Comparison of ENCODE assay signal across 27 cellular contexts in genomic region chr11:6336293-6336692, GRCh38.
"Had no signal": no experiment of that assay in that cellular context is flagged by ENCODE, and none has a peak within 500 bp of the region (broad histone marks: within the 10 kb centered on the region; RNA-seq: fewer than 3 reads in every experiment).

No MANE protein-coding gene starts in this region.

- H3K36me3 ChIP-seq: suprapubic skin, thyroid gland, transverse colon, upper lobe of left lung, upper lobe of right lung, uterus, vagina had no signal

- H3K9me3 ChIP-seq: stomach, suprapubic skin, testis, thoracic aorta, thyroid gland, tibial artery, tibial nerve, transverse colon, upper lobe of left lung, upper lobe of right lung, uterus, vagina had no signal

- ATAC-seq: stimulated activated effector memory CD8-positive, alpha-beta T cell treated with anti-CD3 and anti-CD28 coated beads, Interleukin-12 subunit alpha, Interleukin-12 subunit beta, amount 100 ng/mL, for 72 hours; stimulated activated memory B cell treated with anti-CD40 and anti-IgM and Interleukin-4, amounts not matched to agents 10 μg/mL and 1 μg/mL and 100 μg/mL, for 72 hours; stimulated activated naive B cell treated with anti-CD40 and anti-IgM and Interleukin-4, amounts not matched to agents 10 μg/mL and 1 μg/mL and 100 μg/mL, for 72 hours; stimulated activated naive CD8-positive, alpha-beta T cell treated with anti-CD3 and anti-CD28 coated beads, Interleukin-15, amount 100 ng/mL, for 72 hours; stimulated activated naive CD8-positive, alpha-beta T cell treated with anti-CD3 and anti-CD28 coated beads, Interleukin-15, Interleukin-2, amounts not matched to agents 100 U/mL and 50 U/mL, for 24 hours; upper lobe of right lung had no signal

- H3K4me1 ChIP-seq: suprapubic skin, testis, thyroid gland, uterus, vagina had no signal

- FAIRE-seq: urothelium cell line had no signal

- H3K27me3 ChIP-seq: stomach, suprapubic skin, testis, thyroid gland, tibial artery, tibial nerve, transverse colon, upper lobe of left lung, upper lobe of right lung, uterus, vagina had no signal

- H3K27ac ChIP-seq: stomach, suprapubic skin, testis, thoracic aorta, thyroid gland, tibial artery, tibial nerve, transverse colon, upper lobe of left lung, upper lobe of right lung, uterus, vagina had no signal

- DNase-seq: stimulated activated CD4-positive, alpha-beta T cell treated with anti-CD3 and anti-CD28 coated beads, Interleukin-2, amount 100 ng/mL, for 48 hours; stimulated activated CD4-positive, alpha-beta T cell treated with anti-CD3 and anti-CD28 coated beads, Interleukin-4, amount 100 ng/mL, for 1 hour; stimulated activated CD4-positive, alpha-beta T cell treated with anti-CD3 and anti-CD28 coated beads, Interleukin-4, amount 100 ng/mL, for 24 hours; stimulated activated CD4-positive, alpha-beta T cell treated with anti-CD3 and anti-CD28 coated beads, Interleukin-4, amount 100 ng/mL, for 4 hours; stimulated activated CD8-positive, alpha-beta memory T cell treated with anti-CD3 and anti-CD28 coated beads, Interleukin-4, amount 100 ng/mL, for 48 hours; stimulated activated naive B cell treated with anti-CD40 and anti-IgM and Interleukin-4, amounts not matched to agents 10 μg/mL and 1 μg/mL and 100 μg/mL, for 72 hours; stimulated activated naive CD4-positive, alpha-beta T cell; stimulated activated naive CD4-positive, alpha-beta T cell treated with Interleukin-2 at 50 U/mL for 16 hours; stimulated activated naive CD8-positive, alpha-beta T cell treated with anti-CD3 and anti-CD28 coated beads, Interleukin-15, amount 100 ng/mL, for 72 hours; stimulated activated naive CD8-positive, alpha-beta T cell treated with anti-CD3 and anti-CD28 coated beads, Interleukin-15, Interleukin-2, amounts not matched to agents 100 U/mL and 50 U/mL, for 24 hours; stomach; substantia nigra; testis; thyroid gland; tibial artery; transverse colon; trophoblast cell; upper lobe of left lung; upper lobe of right lung; uterus had no signal

- H3K4me3 ChIP-seq: stomach, suprapubic skin, testis, thoracic aorta, thyroid gland, tibial artery, tibial nerve, transverse colon, upper lobe of left lung, upper lobe of right lung, uterus, vagina had no signal
